In genomic region chr2:89848114-89848513, GRCh38 we compare ENCODE assay signal across 19 cellular contexts.
"Had no signal": no experiment of that assay in that cellular context is flagged by ENCODE, and none has a peak within 500 bp of the region (broad histone marks: within the 10 kb centered on the region; RNA-seq: fewer than 3 reads in every experiment).

No MANE protein-coding gene starts in this region.

- H3K27ac Mint-ChIP-seq: T-cell had no signal

- H3K4me2 ChIP-seq: SK-N-SH had no signal

- H3K4me3 Mint-ChIP-seq: T-cell had no signal

- FAIRE-seq: HTR-8/SVneo, RCC 7860 had no signal

- DNase-seq: KBM-7, MM.1S, NCI-H1092 treated with DMSO at 0.1 percent for 48 hours, NCI-H1436, NCI-H187, NCI-H2029, NCI-H2081 treated with DMSO at 0.1 percent for 48 hours, NCI-H2227 treated with DMSO at 0.1 percent for 48 hours, NCI-H524, NCI-H526 treated with DMSO at 0.1 percent for 48 hours, NCI-H748 treated with DMSO at 0.1 percent for 48 hours, RPMI8226, SHP77, SK-N-SH, SW 1271, T-cell had no signal

- H3K4me1 Mint-ChIP-seq: T-cell had no signal

- H3K9ac ChIP-seq: SK-N-SH had no signal

- ATAC-seq: T-cell had no signal

- H3K36me3 Mint-ChIP-seq: T-cell had no signal

- H3K9me3 ChIP-seq: SK-N-SH had no signal

- H3K27ac ChIP-seq: HL-60 had no signal
